ENCODE assay signal across 17 cellular contexts in genomic region chr6:12386816-12387215, GRCh38.
DNase-seq lines count a peak whose midpoint lies in the region; TF ChIP-seq lines count a peak whose summit lies in the region.
"Had no signal": no experiment of that assay in that cellular context is flagged by ENCODE, and none has a peak within 500 bp of the region (broad histone marks: within the 10 kb centered on the region; RNA-seq: fewer than 3 reads in every experiment).

No MANE protein-coding gene starts in this region.

- H2AFZ ChIP-seq in PC-9 = no peak overlapping the region

- DNase-seq in EL (peak; percentile 15), MG63 (peak; percentile 52), astrocyte of the hippocampus (ENCODE audit: low read depth, low spot score) (peak; percentile 82), kidney tubule cell (ENCODE audit: low spot score) (peak; percentile 77), PC-9 (no peak), NCI-H1694 treated with DMSO at 0.1 percent for 48 hours (lab: John Stamatoyannopoulos, UW) (no peak)
- no peak for DNase-seq in central memory CD4-positive, alpha-beta T cell
- DNase-seq: C1 segment of cervical spinal cord; CD8-positive, alpha-beta memory T cell; DMS53; Kasumi-1; NCI-H187; NCI-H2107; NCI-H2227 treated with DMSO at 0.1 percent for 48 hours; NCI-H510A treated with DMSO at 0.1 percent for 48 hours; NCI-H774 had no signal

- H3K9me3 ChIP-seq in MG63 (peaks cover 2% of the 10 kb centered on the region; the same call in 1 of the 2 replicates), PC-9 (ENCODE audit: insufficient read depth, low read depth) (no peaks in the 10 kb centered on the region)

- H4K20me1 ChIP-seq in PC-9 (ENCODE audit: insufficient read depth) = no peaks in the 10 kb centered on the region

- CTCF ChIA-PET in PC-9 (lab: Charles Lee) = no interaction called here

- H3F3A ChIP-seq in PC-9 (ENCODE audit: insufficient read depth, low read depth) = no peaks in the 10 kb centered on the region

- no peaks in the 10 kb centered on the region; the same call in 1 of the 2 replicates for H3K4me1 ChIP-seq in PC-9 (replicated peaks; ENCODE audit: insufficient read depth)

- H3K27ac ChIP-seq in PC-9 = no peak overlapping the region
- H3K27ac ChIP-seq: RWPE1 had no signal

- H3K27me3 ChIP-seq in MG63 = no peaks in the 10 kb centered on the region
- no peaks in the 10 kb centered on the region for H3K27me3 ChIP-seq in PC-9 (ENCODE audit: insufficient read depth, low read depth)

- POLR2A ChIA-PET in PC-9 (lab: Charles Lee; ENCODE audit: unreplicated experiment) = no interaction called here

- H3K9me2 ChIP-seq in PC-9 (ENCODE audit: insufficient read depth) = peaks cover 9% of the 10 kb centered on the region

- H3K4me3 ChIP-seq in MG63 (no peak overlapping the region), PC-9 (no peak overlapping the region)

- H3K36me3 ChIP-seq in MG63 (no peaks in the 10 kb centered on the region), PC-9 (ENCODE audit: low read depth) (no peaks in the 10 kb centered on the region)

- no peaks in the 10 kb centered on the region for H3K79me2 ChIP-seq in PC-9 (ENCODE audit: low read depth)

- BruUV-seq in PC-9 (replicated peaks; lab: Mats Ljungman, UMichigan) = no TSS peak

- intact Hi-C loops in PC-9 (cut with micrococcal nuclease; ENCODE audit: unreplicated experiment) = no loop called here

- TF ChIP-seq CTCF in PC-9 (conservative IDR thresholded peaks at IDR 0.05) = no peak

- no peak overlapping the region for H3K4me2 ChIP-seq in PC-9

Comparison
In these comparisons a context has a peak if more than half of its experiments do, and no peak if none do; other contexts are left out.
1. DNase-seq: peak in EL (single experiment), MG63 (single experiment), astrocyte of the hippocampus (single experiment) and kidney tubule cell (single experiment); none in PC-9 (0 of 2), central memory CD4-positive, alpha-beta T cell (single experiment) and NCI-H1694 treated with DMSO at 0.1 percent for 48 hours (single experiment).